In the genomic region with DNA sequence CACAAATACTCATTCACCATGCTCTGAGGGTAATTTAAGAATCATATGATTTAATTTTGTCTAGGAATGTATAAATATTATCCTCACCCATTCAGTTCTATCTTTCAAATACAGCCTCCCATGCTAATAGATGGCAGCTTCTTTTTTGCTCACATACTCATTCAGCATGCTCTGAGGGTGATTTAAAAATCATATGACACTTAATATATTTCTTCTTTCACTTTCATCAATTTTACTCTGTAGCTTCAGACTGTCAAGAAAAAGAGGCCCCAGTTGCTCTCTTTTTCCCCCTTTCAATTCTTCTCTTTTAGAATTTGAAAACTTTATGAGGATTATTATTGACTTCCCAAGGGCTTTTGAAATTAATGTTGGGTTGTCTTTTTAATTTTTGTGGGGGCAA, we compare ENCODE assay signal across 25 cellular contexts.
"Had no signal": no experiment of that assay in that cellular context is flagged by ENCODE, and none has a peak within 500 bp of the region (broad histone marks: within the 10 kb centered on the region; RNA-seq: fewer than 3 reads in every experiment).

No MANE protein-coding gene starts in this region.

- H3K27me3 ChIP-seq: pancreas, tibial nerve, upper lobe of left lung, vagina had no signal

- H3K36me3 ChIP-seq: lower lobe of right lung, pancreas, prostate gland, tibial nerve, upper lobe of left lung, vagina had no signal

- H3K4me1 ChIP-seq: pancreas, prostate gland, vagina had no signal

- ATAC-seq: lower lobe of right lung; naive thymus-derived CD8-positive, alpha-beta T cell; pancreas; sciatic nerve; stimulated activated naive CD8-positive, alpha-beta T cell treated with anti-CD3 and anti-CD28 coated beads, Interleukin-15, amount 100 ng/mL, for 72 hours had no signal

- H3K9me3 ChIP-seq: lower lobe of right lung, pancreas, prostate gland, tibial nerve, upper lobe of left lung, vagina had no signal

- DNase-seq: hypothalamus; immature natural killer cell; islet precursor cell; lower lobe of right lung; mammary epithelial cell; mesenchymal stem cell; naive thymus-derived CD8-positive, alpha-beta T cell; nucleus accumbens; pancreas; posterior cingulate gyrus; retina; right cardiac atrium; stimulated activated CD4-positive, alpha-beta T cell treated with anti-CD3 and anti-CD28 coated beads, Interleukin-12 subunit alpha, Interleukin-12 subunit beta, amount 100 ng/mL, for 4 hours; stimulated activated CD4-positive, alpha-beta T cell treated with anti-CD3 and anti-CD28 coated beads, Interleukin-15, amount 100 ng/mL, for 24 hours; stimulated activated CD4-positive, alpha-beta T cell treated with anti-CD3 and anti-CD28 coated beads, Interleukin-2, amount 100 ng/mL, for 24 hours; stimulated activated CD4-positive, alpha-beta T cell treated with anti-CD3 and anti-CD28 coated beads, Interleukin-4, amount 100 ng/mL, for 1 hour; stimulated activated naive CD4-positive, alpha-beta T cell; stimulated activated naive CD8-positive, alpha-beta T cell treated with anti-CD3 and anti-CD28 coated beads, Interleukin-15, amount 100 ng/mL, for 72 hours; substantia nigra; upper lobe of left lung had no signal

- H3K27ac ChIP-seq: lower lobe of right lung, pancreas, prostate gland, tibial nerve, vagina had no signal

- H3K4me3 ChIP-seq: lower lobe of right lung, pancreas, prostate gland, skin epidermis, tibial nerve, upper lobe of left lung, vagina had no signal
